20 cellular contexts compared by ENCODE assay signal in genomic region chr10:129784891-129785290, GRCh38.
"Had no signal": no experiment of that assay in that cellular context is flagged by ENCODE, and none has a peak within 500 bp of the region (broad histone marks: within the 10 kb centered on the region; RNA-seq: fewer than 3 reads in every experiment).

No MANE protein-coding gene starts in this region.

- ATAC-seq: activated CD8-positive, alpha-beta T cell treated with anti-CD3 and anti-CD28 coated beads, Interleukin-2, amount 10 ng/mL, durations not matched to agents 7 days and 5 days; activated naive CD4-positive, alpha-beta T cell treated with anti-CD3 and anti-CD28 coated beads, Interleukin-2, amount 50 U/mL, for 72 hours; gastrocnemius medialis; mucosa of descending colon had no signal

- H3K4me3 ChIP-seq: gastrocnemius medialis, mucosa of descending colon, thoracic aorta had no signal

- H3K27ac ChIP-seq: gastrocnemius medialis, thoracic aorta had no signal

- H3K27me3 Mint-ChIP-seq: type B pancreatic cell had no signal

- H3K36me3 Mint-ChIP-seq: brain had no signal

- H3K4me1 ChIP-seq: gastrocnemius medialis had no signal

- H3K36me3 ChIP-seq: gastrocnemius medialis, thoracic aorta had no signal

- H3K4me3 Mint-ChIP-seq: activated CD8-positive, alpha-beta T cell treated with anti-CD3 and anti-CD28 coated beads, Interleukin-2, amount 10 ng/mL, durations not matched to agents 7 days and 5 days; brain; type B pancreatic cell had no signal

- H3K27ac Mint-ChIP-seq: activated CD8-positive, alpha-beta T cell treated with anti-CD3 and anti-CD28 coated beads, Interleukin-2, amount 10 ng/mL, durations not matched to agents 7 days and 5 days; activated naive CD4-positive, alpha-beta T cell treated with anti-CD3 and anti-CD28 coated beads, Interleukin-2, amount 50 U/mL, for 72 hours; brain; progenitor cell of endocrine pancreas; type B pancreatic cell had no signal

- H3K9me3 ChIP-seq: gastrocnemius medialis, mucosa of descending colon had no signal

- DNase-seq: activated CD4-positive, alpha-beta T cell treated with anti-CD3 and anti-CD28 coated beads for 1 hour; activated CD4-positive, alpha-beta T cell treated with anti-CD3 and anti-CD28 coated beads, Interleukin-2, amount 50 U/mL, for 1 hour; activated CD8-positive, alpha-beta T cell treated with anti-CD3 and anti-CD28 coated beads, Interleukin-2, amount 10 ng/mL, durations not matched to agents 7 days and 5 days; activated gamma-delta T cell treated with Interleukin-2 at 50 U/mL for 16 hours; activated T-cell treated with anti-CD3 and anti-CD28 coated beads, Interleukin-2, amount 50 U/mL, for 1 hour; effector memory CD4-positive, alpha-beta T cell; gastrocnemius medialis; hypothalamus; mesenchymal stem cell; mucosa of descending colon; occipital lobe; retina; stimulated activated CD4-positive, alpha-beta T cell treated with anti-CD3 and anti-CD28 coated beads, Interleukin-4, amount 100 ng/mL, for 1 hour; stimulated activated naive CD4-positive, alpha-beta T cell treated with Interleukin-2 at 50 U/mL for 16 hours; T-helper 1 cell had no signal
